Comparison of ENCODE assay signal across 1 cellular context in the genomic region with DNA sequence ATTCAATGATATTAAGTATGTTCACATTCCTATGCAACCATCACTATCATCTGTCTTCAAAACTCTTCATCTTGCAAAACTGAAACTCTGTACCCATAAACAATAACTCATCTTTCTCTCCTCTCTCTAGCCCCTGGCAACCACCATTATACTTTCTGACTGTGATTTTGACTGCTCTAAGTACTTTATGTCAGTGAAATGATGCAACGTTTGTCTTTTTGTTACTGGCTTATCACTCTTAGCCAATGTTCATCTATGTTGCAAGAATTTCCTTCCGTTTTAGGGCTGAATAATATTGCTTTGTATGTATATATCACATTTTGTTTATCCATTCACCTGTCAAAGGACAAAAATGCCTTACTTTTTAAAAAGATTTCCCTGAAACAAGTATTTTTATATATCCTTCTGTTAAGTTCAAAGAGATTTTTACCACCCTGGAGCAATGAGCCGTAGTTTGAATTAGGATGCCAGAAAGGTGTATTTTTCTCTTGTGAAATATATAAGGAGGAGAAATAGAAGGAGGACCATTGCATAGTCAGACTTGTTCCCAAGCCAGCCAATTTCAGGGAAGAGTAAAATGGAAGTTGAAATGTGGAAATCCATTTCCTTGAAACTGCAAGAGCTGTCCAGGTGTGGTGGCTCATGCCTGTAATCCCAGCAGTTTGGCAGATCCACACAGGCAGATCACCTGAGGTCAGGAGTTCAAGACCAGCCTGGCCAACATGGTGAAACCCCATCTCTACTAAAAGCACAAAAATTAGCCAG.
TF ChIP-seq lines count a peak whose summit lies in the region.

No MANE protein-coding gene starts in this region.

TF ChIP-seq in GM23338, 12 proteins besides CTCF, POLR2A, EP300 and RAD21 (continued from another document):
- TF ChIP-seq, protein P1, sequence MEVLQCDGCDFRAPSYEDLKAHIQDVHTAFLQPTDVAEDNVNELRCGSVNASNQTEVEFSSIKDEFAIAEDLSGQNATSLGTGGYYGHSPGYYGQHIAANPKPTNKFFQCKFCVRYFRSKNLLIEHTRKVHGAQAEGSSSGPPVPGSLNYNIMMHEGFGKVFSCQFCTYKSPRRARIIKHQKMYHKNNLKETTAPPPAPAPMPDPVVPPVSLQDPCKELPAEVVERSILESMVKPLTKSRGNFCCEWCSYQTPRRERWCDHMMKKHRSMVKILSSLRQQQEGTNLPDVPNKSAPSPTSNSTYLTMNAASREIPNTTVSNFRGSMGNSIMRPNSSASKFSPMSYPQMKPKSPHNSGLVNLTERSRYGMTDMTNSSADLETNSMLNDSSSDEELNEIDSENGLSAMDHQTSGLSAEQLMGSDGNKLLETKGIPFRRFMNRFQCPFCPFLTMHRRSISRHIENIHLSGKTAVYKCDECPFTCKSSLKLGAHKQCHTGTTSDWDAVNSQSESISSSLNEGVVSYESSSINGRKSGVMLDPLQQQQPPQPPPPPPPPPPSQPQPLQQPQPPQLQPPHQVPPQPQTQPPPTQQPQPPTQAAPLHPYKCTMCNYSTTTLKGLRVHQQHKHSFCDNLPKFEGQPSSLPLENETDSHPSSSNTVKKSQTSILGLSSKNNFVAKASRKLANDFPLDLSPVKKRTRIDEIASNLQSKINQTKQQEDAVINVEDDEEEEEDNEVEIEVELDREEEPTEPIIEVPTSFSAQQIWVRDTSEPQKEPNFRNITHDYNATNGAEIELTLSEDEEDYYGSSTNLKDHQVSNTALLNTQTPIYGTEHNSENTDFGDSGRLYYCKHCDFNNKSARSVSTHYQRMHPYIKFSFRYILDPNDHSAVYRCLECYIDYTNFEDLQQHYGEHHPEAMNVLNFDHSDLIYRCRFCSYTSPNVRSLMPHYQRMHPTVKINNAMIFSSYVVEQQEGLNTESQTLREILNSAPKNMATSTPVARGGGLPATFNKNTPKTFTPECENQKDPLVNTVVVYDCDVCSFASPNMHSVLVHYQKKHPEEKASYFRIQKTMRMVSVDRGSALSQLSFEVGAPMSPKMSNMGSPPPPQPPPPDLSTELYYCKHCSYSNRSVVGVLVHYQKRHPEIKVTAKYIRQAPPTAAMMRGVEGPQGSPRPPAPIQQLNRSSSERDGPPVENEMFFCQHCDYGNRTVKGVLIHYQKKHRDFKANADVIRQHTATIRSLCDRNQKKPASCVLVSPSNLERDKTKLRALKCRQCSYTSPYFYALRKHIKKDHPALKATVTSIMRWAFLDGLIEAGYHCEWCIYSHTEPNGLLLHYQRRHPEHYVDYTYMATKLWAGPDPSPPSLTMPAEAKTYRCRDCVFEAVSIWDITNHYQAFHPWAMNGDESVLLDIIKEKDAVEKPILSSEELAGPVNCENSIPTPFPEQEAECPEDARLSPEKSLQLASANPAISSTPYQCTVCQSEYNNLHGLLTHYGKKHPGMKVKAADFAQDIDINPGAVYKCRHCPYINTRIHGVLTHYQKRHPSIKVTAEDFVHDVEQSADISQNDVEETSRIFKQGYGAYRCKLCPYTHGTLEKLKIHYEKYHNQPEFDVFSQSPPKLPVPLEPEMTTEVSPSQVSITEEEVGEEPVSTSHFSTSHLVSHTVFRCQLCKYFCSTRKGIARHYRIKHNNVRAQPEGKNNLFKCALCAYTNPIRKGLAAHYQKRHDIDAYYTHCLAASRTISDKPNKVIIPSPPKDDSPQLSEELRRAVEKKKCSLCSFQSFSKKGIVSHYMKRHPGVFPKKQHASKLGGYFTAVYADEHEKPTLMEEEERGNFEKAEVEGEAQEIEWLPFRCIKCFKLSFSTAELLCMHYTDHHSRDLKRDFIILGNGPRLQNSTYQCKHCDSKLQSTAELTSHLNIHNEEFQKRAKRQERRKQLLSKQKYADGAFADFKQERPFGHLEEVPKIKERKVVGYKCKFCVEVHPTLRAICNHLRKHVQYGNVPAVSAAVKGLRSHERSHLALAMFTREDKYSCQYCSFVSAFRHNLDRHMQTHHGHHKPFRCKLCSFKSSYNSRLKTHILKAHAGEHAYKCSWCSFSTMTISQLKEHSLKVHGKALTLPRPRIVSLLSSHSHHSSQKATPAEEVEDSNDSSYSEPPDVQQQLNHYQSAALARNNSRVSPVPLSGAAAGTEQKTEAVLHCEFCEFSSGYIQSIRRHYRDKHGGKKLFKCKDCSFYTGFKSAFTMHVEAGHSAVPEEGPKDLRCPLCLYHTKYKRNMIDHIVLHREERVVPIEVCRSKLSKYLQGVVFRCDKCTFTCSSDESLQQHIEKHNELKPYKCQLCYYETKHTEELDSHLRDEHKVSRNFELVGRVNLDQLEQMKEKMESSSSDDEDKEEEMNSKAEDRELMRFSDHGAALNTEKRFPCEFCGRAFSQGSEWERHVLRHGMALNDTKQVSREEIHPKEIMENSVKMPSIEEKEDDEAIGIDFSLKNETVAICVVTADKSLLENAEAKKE (CRISPR knock-in tag; IDR thresholded peaks at IDR 0.05): no peak
TF ChIP-seq in GM23338: peak in this region for 0.
